Comparison of ENCODE assay signal across 15 cellular contexts in genomic region chr7:13115157-13115772, GRCh38.
A peak's percentile ranks its signal among the peaks of the same experiment; 100 is the strongest.
DNase-seq lines count a peak whose midpoint lies in the region; ATAC-seq and TF ChIP-seq lines count a peak whose summit lies in the region.
"Had no signal": no experiment of that assay in that cellular context is flagged by ENCODE, and none has a peak within 500 bp of the region (broad histone marks: within the 10 kb centered on the region; RNA-seq: fewer than 3 reads in every experiment).

No MANE protein-coding gene starts in this region.

- in situ Hi-C loops in HAP-1 (cut with MboI; ENCODE audit: low sequenced_read_pairs): no loop called here

- POLR2A ChIA-PET in WTC11 (lab: Charles Lee): interaction anchor here (0.6 kb wide), 1 partner anchor 241 kb away, joined by 3 read pairs; no protein-coding TSS in a partner anchor

- ATAC-seq in WTC11: peak; percentile 87
- ATAC-seq: Right ventricle myocardium inferior had no signal

- H3K27ac Mint-ChIP-seq in WTC11: peak overlapping the region; percentile 44
- H3K27ac Mint-ChIP-seq: activated naive CD8-positive, alpha-beta T cell treated with anti-CD3 and anti-CD28 coated beads, Interleukin-2, amount 10 ng/mL, durations not matched to agents 7 days and 5 days had no signal

- H3K9me3 Mint-ChIP-seq in WTC11: no peaks in the 10 kb centered on the region
- H3K9me3 Mint-ChIP-seq: activated naive CD8-positive, alpha-beta T cell treated with anti-CD3 and anti-CD28 coated beads, Interleukin-2, amount 10 ng/mL, durations not matched to agents 7 days and 5 days had no signal

- no peaks in the 10 kb centered on the region for H3K27me3 Mint-ChIP-seq in WTC11 (ENCODE audit: low read depth)
- H3K27me3 Mint-ChIP-seq: activated naive CD8-positive, alpha-beta T cell treated with anti-CD3 and anti-CD28 coated beads, Interleukin-2, amount 10 ng/mL, durations not matched to agents 7 days and 5 days had no signal

- H3K4me1 ChIP-seq in HAP-1: peaks cover 10% of the 10 kb centered on the region
- H3K4me1 ChIP-seq: sigmoid colon, thyroid gland had no signal

- no peak overlapping the region for H3K4me3 Mint-ChIP-seq in WTC11
- H3K4me3 Mint-ChIP-seq: activated naive CD8-positive, alpha-beta T cell treated with anti-CD3 and anti-CD28 coated beads, Interleukin-2, amount 10 ng/mL, durations not matched to agents 7 days and 5 days had no signal

- DNase-seq in HAP-1 (ENCODE audit: low spot score in 2 of 2): peak; percentile 11 to 40
- DNase-seq in WTC11 (ENCODE audit: low spot score): no peak
- peak; percentile 17 for DNase-seq in hepatic stellate cell (ENCODE audit: low spot score)
- peak; percentile 27 for DNase-seq in retinal pigment epithelial cell (ENCODE audit: low read depth)
- DNase-seq in cortex of kidney (lab: John Stamatoyannopoulos, UW): no peak
- no peak for DNase-seq in activated CD4-positive, CD25-positive, alpha-beta regulatory T cell treated with anti-CD3 and anti-CD28 coated beads, Interleukin-2, amount 50 U/mL, for 72 hours
- DNase-seq in posterior cingulate gyrus: no peak
- DNase-seq in stimulated activated naive CD4-positive, alpha-beta T cell treated with Interleukin-2 at 50 U/mL for 16 hours (lab: John Stamatoyannopoulos, UW): no peak
- DNase-seq: activated naive CD8-positive, alpha-beta T cell treated with anti-CD3 and anti-CD28 coated beads, Interleukin-2, amount 10 ng/mL, durations not matched to agents 7 days and 5 days; effector CD4-positive, alpha-beta T cell; hypothalamus; NCI-H510A; sigmoid colon; thyroid gland had no signal

- no peaks in the 10 kb centered on the region for H3K27me3 ChIP-seq in HAP-1 (ENCODE audit: low read depth)
- H3K27me3 ChIP-seq: sigmoid colon, thyroid gland had no signal

- intact Hi-C loops in posterior cingulate gyrus (cut with DNase I): loop anchor here (10.0 kb wide), 1 partner anchor 430 kb away; the partner anchor contains the start of gene ARL4A

- no peaks in the 10 kb centered on the region for H3K36me3 ChIP-seq in HAP-1 (replicated peaks)
- H3K36me3 ChIP-seq: sigmoid colon, thyroid gland had no signal

- H3K4me1 Mint-ChIP-seq in WTC11: peaks cover 18% of the 10 kb centered on the region
- H3K4me1 Mint-ChIP-seq: activated naive CD8-positive, alpha-beta T cell treated with anti-CD3 and anti-CD28 coated beads, Interleukin-2, amount 10 ng/mL, durations not matched to agents 7 days and 5 days had no signal

- H3K4me3 ChIP-seq in HAP-1 (no peak overlapping the region), retinal pigment epithelial cell (ENCODE audit: low read length) (no peak overlapping the region)
- H3K4me3 ChIP-seq: sigmoid colon, thyroid gland had no signal

- CTCF ChIA-PET in WTC11 (lab: Charles Lee): interaction anchor here (0.6 to 5.4 kb wide), 5 partner anchors 33 to 479 kb away, joined by 3 to 77 read pairs (median 3); partner anchors contain the start of gene ARL4A

- no peak for TF ChIP-seq CTCF in WTC11 (IDR thresholded peaks at IDR 0.05)
- TF ChIP-seq CTCF in retinal pigment epithelial cell (conservative IDR thresholded peaks at IDR 0.05; ENCODE audit: low read depth, low read length): peak; percentile 12

- H3K9me3 ChIP-seq in HAP-1: no peaks in the 10 kb centered on the region
- H3K9me3 ChIP-seq: sigmoid colon, thyroid gland had no signal

- no peaks in the 10 kb centered on the region for H3K36me3 Mint-ChIP-seq in WTC11
- H3K36me3 Mint-ChIP-seq: activated naive CD8-positive, alpha-beta T cell treated with anti-CD3 and anti-CD28 coated beads, Interleukin-2, amount 10 ng/mL, durations not matched to agents 7 days and 5 days had no signal

TF ChIP-seq in WTC11, 78 proteins besides CTCF, POLR2A, EP300 and RAD21:
- TF ChIP-seq GRHL2 (CRISPR knock-in tag; IDR thresholded peaks at IDR 0.05; ENCODE audit: insufficient replicate concordance, severe bottlenecking): no peak
- TF ChIP-seq HMGA2 (CRISPR knock-in tag; IDR thresholded peaks at IDR 0.05): no peak
- TF ChIP-seq E2F5 (CRISPR knock-in tag; IDR thresholded peaks at IDR 0.05): no peak

Comparison
In these comparisons a context has a peak if more than half of its experiments do, and no peak if none do; other contexts are left out.
1. DNase-seq: peak in HAP-1 (2 of 2), hepatic stellate cell (single experiment) and retinal pigment epithelial cell (single experiment); none in WTC11 (single experiment), cortex of kidney (single experiment), activated CD4-positive, CD25-positive, alpha-beta regulatory T cell treated with anti-CD3 and anti-CD28 coated beads, Interleukin-2, amount 50 U/mL, for 72 hours (single experiment), posterior cingulate gyrus (0 of 10) and stimulated activated naive CD4-positive, alpha-beta T cell treated with Interleukin-2 at 50 U/mL for 16 hours (single experiment).